1 cellular context compared by ENCODE assay signal in the genomic region with DNA sequence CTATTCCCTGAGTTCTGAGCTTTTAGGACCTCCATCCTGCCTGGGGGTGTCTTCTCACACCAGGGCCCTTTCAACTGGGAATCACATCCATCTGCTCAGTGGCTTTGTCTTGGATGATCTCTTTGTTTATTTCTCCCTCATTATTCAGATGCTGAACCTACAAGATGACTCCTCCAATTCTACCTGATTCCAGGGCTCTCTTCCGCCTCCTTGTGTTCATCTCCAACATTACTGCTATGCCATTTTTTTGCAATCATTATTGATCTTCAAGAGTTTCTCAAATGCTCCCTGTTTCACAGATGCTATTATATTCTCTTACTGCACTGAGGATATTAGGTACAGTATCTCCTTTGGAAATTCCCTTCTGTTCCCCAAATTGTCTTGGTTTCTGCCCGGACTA.
TF ChIP-seq lines count a peak whose summit lies in the region.

No MANE protein-coding gene starts in this region.

TF ChIP-seq in WTC11, 78 proteins besides CTCF, POLR2A, EP300 and RAD21 (continued from another document):
- TF ChIP-seq, protein P1, sequence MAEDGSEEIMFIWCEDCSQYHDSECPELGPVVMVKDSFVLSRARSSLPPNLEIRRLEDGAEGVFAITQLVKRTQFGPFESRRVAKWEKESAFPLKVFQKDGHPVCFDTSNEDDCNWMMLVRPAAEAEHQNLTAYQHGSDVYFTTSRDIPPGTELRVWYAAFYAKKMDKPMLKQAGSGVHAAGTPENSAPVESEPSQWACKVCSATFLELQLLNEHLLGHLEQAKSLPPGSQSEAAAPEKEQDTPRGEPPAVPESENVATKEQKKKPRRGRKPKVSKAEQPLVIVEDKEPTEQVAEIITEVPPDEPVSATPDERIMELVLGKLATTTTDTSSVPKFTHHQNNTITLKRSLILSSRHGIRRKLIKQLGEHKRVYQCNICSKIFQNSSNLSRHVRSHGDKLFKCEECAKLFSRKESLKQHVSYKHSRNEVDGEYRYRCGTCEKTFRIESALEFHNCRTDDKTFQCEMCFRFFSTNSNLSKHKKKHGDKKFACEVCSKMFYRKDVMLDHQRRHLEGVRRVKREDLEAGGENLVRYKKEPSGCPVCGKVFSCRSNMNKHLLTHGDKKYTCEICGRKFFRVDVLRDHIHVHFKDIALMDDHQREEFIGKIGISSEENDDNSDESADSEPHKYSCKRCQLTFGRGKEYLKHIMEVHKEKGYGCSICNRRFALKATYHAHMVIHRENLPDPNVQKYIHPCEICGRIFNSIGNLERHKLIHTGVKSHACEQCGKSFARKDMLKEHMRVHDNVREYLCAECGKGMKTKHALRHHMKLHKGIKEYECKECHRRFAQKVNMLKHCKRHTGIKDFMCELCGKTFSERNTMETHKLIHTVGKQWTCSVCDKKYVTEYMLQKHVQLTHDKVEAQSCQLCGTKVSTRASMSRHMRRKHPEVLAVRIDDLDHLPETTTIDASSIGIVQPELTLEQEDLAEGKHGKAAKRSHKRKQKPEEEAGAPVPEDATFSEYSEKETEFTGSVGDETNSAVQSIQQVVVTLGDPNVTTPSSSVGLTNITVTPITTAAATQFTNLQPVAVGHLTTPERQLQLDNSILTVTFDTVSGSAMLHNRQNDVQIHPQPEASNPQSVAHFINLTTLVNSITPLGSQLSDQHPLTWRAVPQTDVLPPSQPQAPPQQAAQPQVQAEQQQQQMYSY (CRISPR knock-in tag; IDR thresholded peaks at IDR 0.05): no peak
- no peak for TF ChIP-seq MYBL2 (CRISPR knock-in tag; IDR thresholded peaks at IDR 0.05)
- TF ChIP-seq, protein P2, sequence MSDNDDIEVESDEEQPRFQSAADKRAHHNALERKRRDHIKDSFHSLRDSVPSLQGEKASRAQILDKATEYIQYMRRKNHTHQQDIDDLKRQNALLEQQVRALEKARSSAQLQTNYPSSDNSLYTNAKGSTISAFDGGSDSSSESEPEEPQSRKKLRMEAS (CRISPR knock-in tag; IDR thresholded peaks at IDR 0.05): no peak
- TF ChIP-seq, protein P3, sequence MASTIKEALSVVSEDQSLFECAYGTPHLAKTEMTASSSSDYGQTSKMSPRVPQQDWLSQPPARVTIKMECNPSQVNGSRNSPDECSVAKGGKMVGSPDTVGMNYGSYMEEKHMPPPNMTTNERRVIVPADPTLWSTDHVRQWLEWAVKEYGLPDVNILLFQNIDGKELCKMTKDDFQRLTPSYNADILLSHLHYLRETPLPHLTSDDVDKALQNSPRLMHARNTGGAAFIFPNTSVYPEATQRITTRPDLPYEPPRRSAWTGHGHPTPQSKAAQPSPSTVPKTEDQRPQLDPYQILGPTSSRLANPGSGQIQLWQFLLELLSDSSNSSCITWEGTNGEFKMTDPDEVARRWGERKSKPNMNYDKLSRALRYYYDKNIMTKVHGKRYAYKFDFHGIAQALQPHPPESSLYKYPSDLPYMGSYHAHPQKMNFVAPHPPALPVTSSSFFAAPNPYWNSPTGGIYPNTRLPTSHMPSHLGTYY (CRISPR knock-in tag; IDR thresholded peaks at IDR 0.05): no peak
- TF ChIP-seq, protein P4, sequence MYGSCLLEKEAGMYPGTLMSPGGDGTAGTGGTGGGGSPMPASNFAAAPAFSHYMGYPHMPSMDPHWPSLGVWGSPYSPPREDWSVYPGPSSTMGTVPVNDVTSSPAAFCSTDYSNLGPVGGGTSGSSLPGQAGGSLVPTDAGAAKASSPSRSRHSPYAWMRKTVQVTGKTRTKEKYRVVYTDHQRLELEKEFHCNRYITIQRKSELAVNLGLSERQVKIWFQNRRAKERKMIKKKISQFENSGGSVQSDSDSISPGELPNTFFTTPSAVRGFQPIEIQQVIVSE (CRISPR knock-in tag; IDR thresholded peaks at IDR 0.05; ENCODE audit: borderline replicate concordance): no peak
- TF ChIP-seq, protein P5, sequence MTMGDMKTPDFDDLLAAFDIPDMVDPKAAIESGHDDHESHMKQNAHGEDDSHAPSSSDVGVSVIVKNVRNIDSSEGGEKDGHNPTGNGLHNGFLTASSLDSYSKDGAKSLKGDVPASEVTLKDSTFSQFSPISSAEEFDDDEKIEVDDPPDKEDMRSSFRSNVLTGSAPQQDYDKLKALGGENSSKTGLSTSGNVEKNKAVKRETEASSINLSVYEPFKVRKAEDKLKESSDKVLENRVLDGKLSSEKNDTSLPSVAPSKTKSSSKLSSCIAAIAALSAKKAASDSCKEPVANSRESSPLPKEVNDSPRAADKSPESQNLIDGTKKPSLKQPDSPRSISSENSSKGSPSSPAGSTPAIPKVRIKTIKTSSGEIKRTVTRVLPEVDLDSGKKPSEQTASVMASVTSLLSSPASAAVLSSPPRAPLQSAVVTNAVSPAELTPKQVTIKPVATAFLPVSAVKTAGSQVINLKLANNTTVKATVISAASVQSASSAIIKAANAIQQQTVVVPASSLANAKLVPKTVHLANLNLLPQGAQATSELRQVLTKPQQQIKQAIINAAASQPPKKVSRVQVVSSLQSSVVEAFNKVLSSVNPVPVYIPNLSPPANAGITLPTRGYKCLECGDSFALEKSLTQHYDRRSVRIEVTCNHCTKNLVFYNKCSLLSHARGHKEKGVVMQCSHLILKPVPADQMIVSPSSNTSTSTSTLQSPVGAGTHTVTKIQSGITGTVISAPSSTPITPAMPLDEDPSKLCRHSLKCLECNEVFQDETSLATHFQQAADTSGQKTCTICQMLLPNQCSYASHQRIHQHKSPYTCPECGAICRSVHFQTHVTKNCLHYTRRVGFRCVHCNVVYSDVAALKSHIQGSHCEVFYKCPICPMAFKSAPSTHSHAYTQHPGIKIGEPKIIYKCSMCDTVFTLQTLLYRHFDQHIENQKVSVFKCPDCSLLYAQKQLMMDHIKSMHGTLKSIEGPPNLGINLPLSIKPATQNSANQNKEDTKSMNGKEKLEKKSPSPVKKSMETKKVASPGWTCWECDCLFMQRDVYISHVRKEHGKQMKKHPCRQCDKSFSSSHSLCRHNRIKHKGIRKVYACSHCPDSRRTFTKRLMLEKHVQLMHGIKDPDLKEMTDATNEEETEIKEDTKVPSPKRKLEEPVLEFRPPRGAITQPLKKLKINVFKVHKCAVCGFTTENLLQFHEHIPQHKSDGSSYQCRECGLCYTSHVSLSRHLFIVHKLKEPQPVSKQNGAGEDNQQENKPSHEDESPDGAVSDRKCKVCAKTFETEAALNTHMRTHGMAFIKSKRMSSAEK (CRISPR knock-in tag; IDR thresholded peaks at IDR 0.05; ENCODE audit: borderline replicate concordance): no peak
- TF ChIP-seq JAZF1 (CRISPR knock-in tag; IDR thresholded peaks at IDR 0.05): no peak
- TF ChIP-seq, protein P6, sequence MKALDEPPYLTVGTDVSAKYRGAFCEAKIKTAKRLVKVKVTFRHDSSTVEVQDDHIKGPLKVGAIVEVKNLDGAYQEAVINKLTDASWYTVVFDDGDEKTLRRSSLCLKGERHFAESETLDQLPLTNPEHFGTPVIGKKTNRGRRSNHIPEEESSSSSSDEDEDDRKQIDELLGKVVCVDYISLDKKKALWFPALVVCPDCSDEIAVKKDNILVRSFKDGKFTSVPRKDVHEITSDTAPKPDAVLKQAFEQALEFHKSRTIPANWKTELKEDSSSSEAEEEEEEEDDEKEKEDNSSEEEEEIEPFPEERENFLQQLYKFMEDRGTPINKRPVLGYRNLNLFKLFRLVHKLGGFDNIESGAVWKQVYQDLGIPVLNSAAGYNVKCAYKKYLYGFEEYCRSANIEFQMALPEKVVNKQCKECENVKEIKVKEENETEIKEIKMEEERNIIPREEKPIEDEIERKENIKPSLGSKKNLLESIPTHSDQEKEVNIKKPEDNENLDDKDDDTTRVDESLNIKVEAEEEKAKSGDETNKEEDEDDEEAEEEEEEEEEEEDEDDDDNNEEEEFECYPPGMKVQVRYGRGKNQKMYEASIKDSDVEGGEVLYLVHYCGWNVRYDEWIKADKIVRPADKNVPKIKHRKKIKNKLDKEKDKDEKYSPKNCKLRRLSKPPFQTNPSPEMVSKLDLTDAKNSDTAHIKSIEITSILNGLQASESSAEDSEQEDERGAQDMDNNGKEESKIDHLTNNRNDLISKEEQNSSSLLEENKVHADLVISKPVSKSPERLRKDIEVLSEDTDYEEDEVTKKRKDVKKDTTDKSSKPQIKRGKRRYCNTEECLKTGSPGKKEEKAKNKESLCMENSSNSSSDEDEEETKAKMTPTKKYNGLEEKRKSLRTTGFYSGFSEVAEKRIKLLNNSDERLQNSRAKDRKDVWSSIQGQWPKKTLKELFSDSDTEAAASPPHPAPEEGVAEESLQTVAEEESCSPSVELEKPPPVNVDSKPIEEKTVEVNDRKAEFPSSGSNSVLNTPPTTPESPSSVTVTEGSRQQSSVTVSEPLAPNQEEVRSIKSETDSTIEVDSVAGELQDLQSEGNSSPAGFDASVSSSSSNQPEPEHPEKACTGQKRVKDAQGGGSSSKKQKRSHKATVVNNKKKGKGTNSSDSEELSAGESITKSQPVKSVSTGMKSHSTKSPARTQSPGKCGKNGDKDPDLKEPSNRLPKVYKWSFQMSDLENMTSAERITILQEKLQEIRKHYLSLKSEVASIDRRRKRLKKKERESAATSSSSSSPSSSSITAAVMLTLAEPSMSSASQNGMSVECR (CRISPR knock-in tag; IDR thresholded peaks at IDR 0.05; ENCODE audit: borderline replicate concordance): no peak
TF ChIP-seq in WTC11: peak in this region for 0.
